32 cellular contexts compared by ENCODE assay signal in genomic region chrX:153405426-153405825, GRCh38. TPM values are rescaled to one million over a fixed set of nuclear protein-coding genes. Genes with fewer than 3 reads are reported as not detected.
"Had no signal": no experiment of that assay in that cellular context is flagged by ENCODE, and none has a peak within 500 bp of the region (broad histone marks: within the 10 kb centered on the region; RNA-seq: fewer than 3 reads in every experiment).

No MANE protein-coding gene starts in this region.

- FAIRE-seq: endometrium, islet of Langerhans had no signal

- H3K9ac ChIP-seq: parathyroid adenoma had no signal

- H3K36me3 ChIP-seq: colonic mucosa, esophagus squamous epithelium, heart right ventricle, neutrophil, prostate gland, suprapubic skin, transverse colon, upper lobe of right lung, uterus had no signal

- H3K9me3 ChIP-seq: colonic mucosa, esophagus squamous epithelium, mucosa of descending colon, neutrophil, prostate gland, suprapubic skin, transverse colon, upper lobe of right lung, uterus had no signal

- DNase-seq: colonic mucosa; effector memory CD4-positive, alpha-beta T cell; erythroblast; esophagus squamous epithelium; foreskin melanocyte; glutamatergic neuron; heart right ventricle; hippocampal formation; mesenchymal stem cell; mucosa of descending colon; naive B cell; stimulated activated CD4-positive, alpha-beta T cell treated with anti-CD3 and anti-CD28 coated beads, Interleukin-15, amount 100 ng/mL, for 24 hours; stimulated activated CD4-positive, alpha-beta T cell treated with anti-CD3 and anti-CD28 coated beads, Interleukin-2, amount 100 ng/mL, for 48 hours; stimulated activated naive B cell treated with anti-CD40 and anti-IgM and Interleukin-4, amounts not matched to agents 10 μg/mL and 1 μg/mL and 100 μg/mL, for 72 hours; transverse colon; upper lobe of right lung; uterus had no signal

- H3K27me3 ChIP-seq: colonic mucosa, heart right ventricle, neutrophil, suprapubic skin, transverse colon, upper lobe of right lung, uterus had no signal

- H3K27ac ChIP-seq: colonic mucosa, esophagus squamous epithelium, heart right ventricle, neutrophil, parathyroid adenoma, prostate gland, skin epidermis, suprapubic skin, transverse colon, upper lobe of right lung, uterus had no signal

- H3K4me3 ChIP-seq: colonic mucosa, esophagus squamous epithelium, heart right ventricle, lung, mucosa of descending colon, prostate gland, skin epidermis, suprapubic skin, transverse colon, upper lobe of right lung, uterus had no signal

- H3K4me1 ChIP-seq: colonic mucosa, esophagus squamous epithelium, heart right ventricle, parathyroid adenoma, prostate gland, suprapubic skin, transverse colon, upper lobe of right lung, uterus had no signal

- ATAC-seq: heart right ventricle; left lobe of liver; mucosa of descending colon; natural killer cell treated with Interleukin-12 subunit alpha and Interleukin-12 subunit beta and Interleukin-15 and Interleukin-18, amount 100 ng/mL, for 72 hours; right cardiac atrium; stimulated activated naive B cell treated with anti-CD40 and anti-IgM and Interleukin-4, amounts not matched to agents 10 μg/mL and 1 μg/mL and 100 μg/mL, for 72 hours; upper lobe of right lung had no signal

- H3K79me2 ChIP-seq: parathyroid adenoma had no signal

- H2AFZ ChIP-seq: parathyroid adenoma had no signal

RNA-seq across cellular contexts. Expression of gene PNMA6E, which starts 4.3 kb away (rescaled TPM):
- total RNA-seq: cerebellum; colonic mucosa; esophagus squamous epithelium; heart right ventricle; left lobe of liver; liver; lung; mesothelial cell of epicardium; mucosa of descending colon; natural killer cell treated with Interleukin-12 subunit alpha and Interleukin-12 subunit beta and Interleukin-15 and Interleukin-18, amount 100 ng/mL, for 72 hours; neural crest cell; right cardiac atrium; transverse colon; uterus had no signal
- polyA plus RNA-seq: heart right ventricle, liver, right cardiac atrium had no signal
